ENCODE assay signal across 8 cellular contexts in genomic region chr6:31958741-31959739, GRCh38. TPM values are rescaled to one million over a fixed set of nuclear protein-coding genes. Genes with fewer than 3 reads are reported as not detected.
DNase-seq lines count a peak whose midpoint lies in the region; ATAC-seq and TF ChIP-seq lines count a peak whose summit lies in the region.

A gene with protein sequence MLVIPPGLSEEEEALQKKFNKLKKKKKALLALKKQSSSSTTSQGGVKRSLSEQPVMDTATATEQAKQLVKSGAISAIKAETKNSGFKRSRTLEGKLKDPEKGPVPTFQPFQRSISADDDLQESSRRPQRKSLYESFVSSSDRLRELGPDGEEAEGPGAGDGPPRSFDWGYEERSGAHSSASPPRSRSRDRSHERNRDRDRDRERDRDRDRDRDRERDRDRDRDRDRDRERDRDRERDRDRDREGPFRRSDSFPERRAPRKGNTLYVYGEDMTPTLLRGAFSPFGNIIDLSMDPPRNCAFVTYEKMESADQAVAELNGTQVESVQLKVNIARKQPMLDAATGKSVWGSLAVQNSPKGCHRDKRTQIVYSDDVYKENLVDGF (minus strand): TSS chr6:31958971. CDS start chr6:31958446, 525 bp downstream.
Gene SKIC2, plus strand, starts transcription at chr6:31959175. Its CDS starts 18 bp downstream, at chr6:31959193.

- peak within 1 kb of the TSS; percentile 98 for H3K27ac Mint-ChIP-seq in T-helper 1 cell treated with Interleukin-12 subunit alpha and Interleukin-12 subunit beta and Interleukin-4 antibody, amounts not matched to agents 30 μg/mL and 1 μg/mL, for 36 hours
- H3K27ac Mint-ChIP-seq in progenitor cell of endocrine pancreas, result peak within 1 kb of the TSS; percentile 98

- TF ChIP-seq CTCF in GM13977 (IDR thresholded peaks at IDR 0.05; ENCODE audit: extremely low read depth, insufficient read depth, missing control alignments) (no peak), progenitor cell of endocrine pancreas (IDR thresholded peaks at IDR 0.05; ENCODE audit: unreplicated experiment) (no peak)

- peak within 1 kb of the TSS; percentile 90 for H3K4me3 Mint-ChIP-seq in T-helper 1 cell treated with Interleukin-12 subunit alpha and Interleukin-12 subunit beta and Interleukin-4 antibody, amounts not matched to agents 30 μg/mL and 1 μg/mL, for 36 hours
- H3K4me3 Mint-ChIP-seq in progenitor cell of endocrine pancreas (ENCODE audit: low read depth), result peak within 1 kb of the TSS; percentile 98

- ATAC-seq in HG02884 (IDR thresholded peaks at IDR 0.05; ENCODE audit: unreplicated experiment) (peak; percentile 98), left cardiac atrium (peak; percentile 98 to 100)

- H3K36me3 Mint-ChIP-seq in T-helper 1 cell treated with Interleukin-12 subunit alpha and Interleukin-12 subunit beta and Interleukin-4 antibody, amounts not matched to agents 30 μg/mL and 1 μg/mL, for 36 hours (ENCODE audit: low read depth), result peaks cover 55% of the 10 kb centered on the region
- H3K36me3 Mint-ChIP-seq in progenitor cell of endocrine pancreas (ENCODE audit: insufficient read depth), result peaks cover 20% of the 10 kb centered on the region

- no peaks in the 10 kb centered on the region for H3K27me3 Mint-ChIP-seq in T-helper 1 cell treated with Interleukin-12 subunit alpha and Interleukin-12 subunit beta and Interleukin-4 antibody, amounts not matched to agents 30 μg/mL and 1 μg/mL, for 36 hours (ENCODE audit: low read depth)
- no peaks in the 10 kb centered on the region for H3K27me3 Mint-ChIP-seq in progenitor cell of endocrine pancreas

- in situ Hi-C loops in GM13977 (cut with MboI; ENCODE audit: low pct_unique_long_range_greater_than_20kb, low sequenced_read_pairs, unreplicated experiment), result no loop called here

- DNase-seq in GM13977 (ENCODE audit: low spot score) (peak; percentile 100), NCI-H1694 (lab: John Stamatoyannopoulos, UW) (peak; percentile 92), amniotic stem cell (lab: John Stamatoyannopoulos, UW) (peak; percentile 95), left cardiac atrium (peak; percentile 98), progenitor cell of endocrine pancreas (ENCODE audit: low spot score, unreplicated experiment) (peak; percentile 95), ureter (ENCODE audit: low spot score) (peak; percentile 99)

- no peaks in the 10 kb centered on the region for H3K9me3 Mint-ChIP-seq in T-helper 1 cell treated with Interleukin-12 subunit alpha and Interleukin-12 subunit beta and Interleukin-4 antibody, amounts not matched to agents 30 μg/mL and 1 μg/mL, for 36 hours
- no peaks in the 10 kb centered on the region for H3K9me3 Mint-ChIP-seq in progenitor cell of endocrine pancreas (ENCODE audit: low read depth)

- intact Hi-C loops in left cardiac atrium (cut with DNase I), result loop anchor here in 1 of 2 donors (10.0 kb wide), 1 partner anchor 274 kb away; the partner anchor contains the start of gene LY6G5C

- peaks cover 29% of the 10 kb centered on the region for H3K4me1 Mint-ChIP-seq in T-helper 1 cell treated with Interleukin-12 subunit alpha and Interleukin-12 subunit beta and Interleukin-4 antibody, amounts not matched to agents 30 μg/mL and 1 μg/mL, for 36 hours (ENCODE audit: low read depth)
- peaks cover 19% of the 10 kb centered on the region for H3K4me1 Mint-ChIP-seq in progenitor cell of endocrine pancreas (ENCODE audit: low read depth)

RNA-seq across cellular contexts. Expression of the first gene that starts in this region (rescaled TPM):
- total RNA-seq in left cardiac atrium, result 10 to 100 TPM; 39.8 to 53.7 TPM
- total RNA-seq in progenitor cell of endocrine pancreas, result 67.2 and 71.8 TPM in 2 replicates
- 59.6 TPM for total RNA-seq in ureter

RNA-seq across cellular contexts. Expression of gene SKIC2, which starts in this region (rescaled TPM):
- total RNA-seq in left cardiac atrium (10 to 100 TPM; 36.8 to 45.1 TPM), progenitor cell of endocrine pancreas (97.9 and 103 TPM in 2 replicates), ureter (73.7 TPM)

Comparison
In these comparisons a context has a peak if more than half of its experiments do, and no peak if none do; other contexts are left out.
1. Peak in every context shown above with its lines: DNase-seq and ATAC-seq.